Comparison of ENCODE assay signal across 30 cellular contexts in genomic region chr1:39625009-39625408, GRCh38. TPM values are rescaled to one million over a fixed set of nuclear protein-coding genes. Genes with fewer than 3 reads are reported as not detected.
DNase-seq lines count a peak whose midpoint lies in the region; ATAC-seq and TF ChIP-seq lines count a peak whose summit lies in the region.
"Had no signal": no experiment of that assay in that cellular context is flagged by ENCODE, and none has a peak within 500 bp of the region (broad histone marks: within the 10 kb centered on the region; RNA-seq: fewer than 3 reads in every experiment).

No MANE protein-coding gene starts in this region.

- no peaks in the 10 kb centered on the region for H3K9me2 ChIP-seq in hepatocyte (replicated peaks; ENCODE audit: insufficient read depth)

- H3K4me3 Mint-ChIP-seq in chondrocyte (ENCODE audit: unreplicated experiment): no peak overlapping the region
- H3K4me3 Mint-ChIP-seq: activated CD4-positive, alpha-beta T cell treated with anti-CD3 and anti-CD28 coated beads, Interleukin-2, amount 10 ng/mL, durations not matched to agents 7 days and 5 days; activated naive CD8-positive, alpha-beta T cell treated with anti-CD3 and anti-CD28 coated beads, Interleukin-2, amount 50 U/mL, for 24 hours; activated T-cell treated with anti-CD3 and anti-CD28 coated beads, Interleukin-2, amount 50 U/mL, for 24 hours; effector memory CD8-positive, alpha-beta T cell; mesothelial cell of epicardium; naive thymus-derived CD8-positive, alpha-beta T cell; stimulated activated memory B cell treated with anti-CD40 and anti-IgM and Interleukin-4, amounts not matched to agents 10 μg/mL and 1 μg/mL and 100 μg/mL, for 72 hours; WTC11 had no signal

- in situ Hi-C loops in gastrocnemius medialis (cut with MboI; ENCODE audit: low sequenced_read_pairs in 4 of 4): no loop called here

- H3K27ac ChIP-seq in hepatocyte (peak overlapping the region; percentile 67), gastrocnemius medialis (peak overlapping the region in 3 of 4 donors; percentile 18 to 66 (median 20))
- H3K27ac ChIP-seq: foreskin keratinocyte, PC-9, right lobe of liver had no signal

- H3K4me1 ChIP-seq in BE2C: peaks cover 17% of the 10 kb centered on the region
- peaks cover 6% of the 10 kb centered on the region for H3K4me1 ChIP-seq in hepatocyte (ENCODE audit: insufficient read depth)
- peaks cover 19 to 46% of the 10 kb centered on the region in 2 donors for H3K4me1 ChIP-seq in gastrocnemius medialis
- H3K4me1 ChIP-seq: foreskin keratinocyte, right lobe of liver had no signal

- TF ChIP-seq CTCF in BE2C (IDR thresholded peaks at IDR 0.05; ENCODE audit: low read depth, low read length): no peak
- TF ChIP-seq CTCF in chondrocyte (IDR thresholded peaks at IDR 0.05): no peak
- no peak for TF ChIP-seq CTCF in hepatocyte (IDR thresholded peaks at IDR 0.05; ENCODE audit: poor library complexity)
- TF ChIP-seq CTCF in gastrocnemius medialis (IDR thresholded peaks at IDR 0.05 in 4 of 5, conservative IDR thresholded peaks at IDR 0.05 in 1 of 5): no peak

- no peak overlapping the region for H2AFZ ChIP-seq in hepatocyte
- H2AFZ ChIP-seq: PC-9 had no signal

- no peak for DNase-seq in BE2C
- DNase-seq in chondrocyte (ENCODE audit: low spot score): no peak
- DNase-seq in hepatocyte (ENCODE audit: low spot score): no peak
- no peak for DNase-seq in gastrocnemius medialis
- DNase-seq in dedifferentiated amniotic fluid mesenchymal stem cell (ENCODE audit: extremely low spot score): no peak
- DNase-seq in NCI-H226: no peak
- no peak for DNase-seq in NCI-H1048 (lab: John Stamatoyannopoulos, UW)
- DNase-seq: activated CD4-positive, alpha-beta T cell treated with anti-CD3 and anti-CD28 coated beads, Interleukin-2, amount 10 ng/mL, durations not matched to agents 7 days and 5 days; activated gamma-delta T cell treated with Interleukin-2 at 50 U/mL for 16 hours; activated naive CD8-positive, alpha-beta T cell treated with anti-CD3 and anti-CD28 coated beads, Interleukin-2, amount 50 U/mL, for 24 hours; activated T-cell treated with anti-CD3 and anti-CD28 coated beads, Interleukin-2, amount 50 U/mL, for 24 hours; AML-193; DMS153; effector memory CD8-positive, alpha-beta T cell; foreskin keratinocyte; naive thymus-derived CD8-positive, alpha-beta T cell; NCI-H1105; NCI-H2029; PC-9; SHP77 treated with DMSO at 0.1 percent for 48 hours; stimulated activated CD4-positive, alpha-beta T cell treated with anti-CD3 and anti-CD28 coated beads, Interleukin-4, amount 100 ng/mL, for 4 hours had no signal

- 66% methylated on average over 8 of the region's 8 CpGs for WGBS in hepatocyte (ENCODE audit: low lambda C conversion rate, missing lambda C conversion rate)

- intact Hi-C loops in gastrocnemius medialis (cut with DNase I; ENCODE audit: low total_unique reads): no loop called here

- H3K36me3 ChIP-seq in BE2C (no peaks in the 10 kb centered on the region), hepatocyte (replicated peaks; ENCODE audit: insufficient read depth, low read depth) (no peaks in the 10 kb centered on the region), gastrocnemius medialis (no peaks in the 10 kb centered on the region)
- H3K36me3 ChIP-seq: brain microvascular endothelial cell, right lobe of liver had no signal

- H3K79me2 ChIP-seq in hepatocyte: no peaks in the 10 kb centered on the region

- peak in 1 of 2 donors; percentile 6 for ATAC-seq in gastrocnemius medialis
- ATAC-seq in HG03432 (IDR thresholded peaks at IDR 0.05; ENCODE audit: unreplicated experiment): no peak
- ATAC-seq: effector memory CD8-positive, alpha-beta T cell; foreskin keratinocyte; naive thymus-derived CD8-positive, alpha-beta T cell had no signal

- no peak for TF ChIP-seq POLR2A in gastrocnemius medialis (IDR thresholded peaks at IDR 0.05)

- H3K36me3 Mint-ChIP-seq in chondrocyte (ENCODE audit: low read depth): peaks cover 26% of the 10 kb centered on the region
- H3K36me3 Mint-ChIP-seq: naive thymus-derived CD8-positive, alpha-beta T cell; stimulated activated memory B cell treated with anti-CD40 and anti-IgM and Interleukin-4, amounts not matched to agents 10 μg/mL and 1 μg/mL and 100 μg/mL, for 72 hours; WTC11 had no signal

- H3K27me3 ChIP-seq in BE2C: no peaks in the 10 kb centered on the region
- no peaks in the 10 kb centered on the region for H3K27me3 ChIP-seq in hepatocyte
- H3K27me3 ChIP-seq in gastrocnemius medialis: no peaks in the 10 kb centered on the region
- H3K27me3 ChIP-seq: brain microvascular endothelial cell, right lobe of liver had no signal

- H3K9me3 ChIP-seq in BE2C (no peaks in the 10 kb centered on the region), hepatocyte (ENCODE audit: low read depth) (no peaks in the 10 kb centered on the region), gastrocnemius medialis (no peaks in the 10 kb centered on the region)
- H3K9me3 ChIP-seq: right lobe of liver had no signal

- H3K4me1 Mint-ChIP-seq in chondrocyte (ENCODE audit: low read depth): peaks cover 51% of the 10 kb centered on the region
- H3K4me1 Mint-ChIP-seq: activated CD4-positive, alpha-beta T cell treated with anti-CD3 and anti-CD28 coated beads, Interleukin-2, amount 10 ng/mL, durations not matched to agents 7 days and 5 days; activated naive CD8-positive, alpha-beta T cell treated with anti-CD3 and anti-CD28 coated beads, Interleukin-2, amount 50 U/mL, for 24 hours; naive thymus-derived CD8-positive, alpha-beta T cell; stimulated activated memory B cell treated with anti-CD40 and anti-IgM and Interleukin-4, amounts not matched to agents 10 μg/mL and 1 μg/mL and 100 μg/mL, for 72 hours; WTC11 had no signal

- H3K4me2 ChIP-seq in hepatocyte: peak overlapping the region; percentile 11
- H3K4me2 ChIP-seq: PC-9 had no signal

- no peaks in the 10 kb centered on the region for H3K9me3 Mint-ChIP-seq in chondrocyte (ENCODE audit: low read depth)
- H3K9me3 Mint-ChIP-seq: activated CD4-positive, alpha-beta T cell treated with anti-CD3 and anti-CD28 coated beads, Interleukin-2, amount 10 ng/mL, durations not matched to agents 7 days and 5 days; activated naive CD8-positive, alpha-beta T cell treated with anti-CD3 and anti-CD28 coated beads, Interleukin-2, amount 50 U/mL, for 24 hours; activated T-cell treated with anti-CD3 and anti-CD28 coated beads, Interleukin-2, amount 50 U/mL, for 24 hours; effector memory CD8-positive, alpha-beta T cell; mesothelial cell of epicardium; stimulated activated memory B cell treated with anti-CD40 and anti-IgM and Interleukin-4, amounts not matched to agents 10 μg/mL and 1 μg/mL and 100 μg/mL, for 72 hours had no signal

- H3K27me3 Mint-ChIP-seq in chondrocyte (ENCODE audit: low read depth): no peaks in the 10 kb centered on the region
- H3K27me3 Mint-ChIP-seq: activated CD4-positive, alpha-beta T cell treated with anti-CD3 and anti-CD28 coated beads, Interleukin-2, amount 10 ng/mL, durations not matched to agents 7 days and 5 days had no signal

- peak overlapping the region; percentile 95 for H3K27ac Mint-ChIP-seq in chondrocyte (ENCODE audit: unreplicated experiment)
- H3K27ac Mint-ChIP-seq: activated CD4-positive, alpha-beta T cell treated with anti-CD3 and anti-CD28 coated beads, Interleukin-2, amount 10 ng/mL, durations not matched to agents 7 days and 5 days; activated naive CD8-positive, alpha-beta T cell treated with anti-CD3 and anti-CD28 coated beads, Interleukin-2, amount 50 U/mL, for 24 hours; activated T-cell treated with anti-CD3 and anti-CD28 coated beads, Interleukin-2, amount 50 U/mL, for 24 hours; effector memory CD8-positive, alpha-beta T cell; mesothelial cell of epicardium; stimulated activated memory B cell treated with anti-CD40 and anti-IgM and Interleukin-4, amounts not matched to agents 10 μg/mL and 1 μg/mL and 100 μg/mL, for 72 hours; WTC11 had no signal

- no peaks in the 10 kb centered on the region for H4K20me1 ChIP-seq in hepatocyte (ENCODE audit: insufficient read depth, poor library complexity, severe bottlenecking)

- H3K4me3 ChIP-seq in BE2C (ENCODE audit: low read depth, low read length): peak overlapping the region; percentile 41
- no peak overlapping the region for H3K4me3 ChIP-seq in hepatocyte
- H3K4me3 ChIP-seq in gastrocnemius medialis: no peak overlapping the region
- H3K4me3 ChIP-seq: PC-9, right lobe of liver had no signal

RNA-seq across cellular contexts. Expression of gene HEYL, which starts 14.4 kb away (rescaled TPM):
- polyA plus RNA-seq in BE2C (2012; ENCODE audit: insufficient read depth, insufficient read length, low read depth): not detected
- total RNA-seq in chondrocyte (11.8 to 65.1 TPM (median 63.2 TPM) in 3 replicates), hepatocyte (9.0 and 10.9 TPM in 2 replicates), gastrocnemius medialis (1 to 10 TPM in 3 of 4 donors, under 1 TPM in 1; 0.78 to 3.3 (median 2.4) TPM)
- 17.9 and 24.8 TPM in 2 replicates for polyA plus RNA-seq in hepatocyte
- total RNA-seq: A172; activated CD4-positive, alpha-beta T cell treated with anti-CD3 and anti-CD28 coated beads, Interleukin-2, amount 10 ng/mL, durations not matched to agents 7 days and 5 days; foreskin keratinocyte; IMR-90 had no signal

RNA-seq across cellular contexts. Expression of gene NT5C1A, which starts 46.9 kb away (rescaled TPM):
- 4.8 TPM for polyA plus RNA-seq in BE2C (2012; ENCODE audit: insufficient read depth, insufficient read length, low read depth)
- total RNA-seq in chondrocyte (0.31 to 0.32 TPM in 2 of 3 replicates, not detected in the other), hepatocyte (2.1 and 5.1 TPM in 2 replicates), gastrocnemius medialis (10 to 100 TPM; 10.8 to 85.5 (median 59.9) TPM)
- polyA plus RNA-seq in hepatocyte: 1.0 and 1.8 TPM in 2 replicates
- total RNA-seq: A172; activated CD4-positive, alpha-beta T cell treated with anti-CD3 and anti-CD28 coated beads, Interleukin-2, amount 10 ng/mL, durations not matched to agents 7 days and 5 days; foreskin keratinocyte; H1; IMR-90; mesothelial cell of epicardium; PC-9; right lobe of liver; WTC11 had no signal
- polyA plus RNA-seq: foreskin keratinocyte; H1; IMR-90; naive thymus-derived CD8-positive, alpha-beta T cell had no signal

RNA-seq across cellular contexts. Expression of gene PABPC4, which starts 48.4 kb away (rescaled TPM):
- 88.5 TPM for polyA plus RNA-seq in BE2C (2012; ENCODE audit: insufficient read depth, insufficient read length, low read depth)
- total RNA-seq in chondrocyte: 240 to 256 TPM (median 243 TPM) in 3 replicates
- 100 and 130 TPM in 2 replicates for total RNA-seq in hepatocyte
- 71.5 and 82.3 TPM in 2 replicates for polyA plus RNA-seq in hepatocyte
- 100 to 1,000 TPM; 259 to 468 (median 371) TPM for total RNA-seq in gastrocnemius medialis
